34 cellular contexts compared by ENCODE assay signal in the genomic region with DNA sequence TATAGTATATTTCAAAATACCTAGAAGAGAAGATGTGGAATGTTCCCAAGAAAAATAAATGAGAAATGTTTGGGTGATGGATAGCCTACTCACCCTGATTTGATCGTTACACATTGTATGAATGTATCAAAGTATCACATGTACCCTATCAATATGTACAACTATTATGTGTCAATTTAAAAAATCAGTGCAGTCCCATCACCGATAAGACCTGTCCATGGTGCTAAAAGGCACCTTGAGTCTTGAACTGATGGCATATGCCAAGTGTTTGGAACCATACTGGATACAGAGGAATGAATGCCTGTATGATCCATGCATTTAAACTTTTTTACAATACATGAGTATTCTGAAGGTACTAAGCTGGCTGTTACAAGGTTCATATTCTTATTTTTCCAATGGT. TPM values are rescaled to one million over a fixed set of nuclear protein-coding genes. Genes with fewer than 3 reads are reported as not detected.
"Had no signal": no experiment of that assay in that cellular context is flagged by ENCODE, and none has a peak within 500 bp of the region (broad histone marks: within the 10 kb centered on the region; RNA-seq: fewer than 3 reads in every experiment).

No MANE protein-coding gene starts in this region.

- H3K27ac ChIP-seq: adrenal gland, body of pancreas, brain microvascular endothelial cell, breast epithelium, VCaP had no signal

- H3K27me3 ChIP-seq: adrenal gland, body of pancreas, brain microvascular endothelial cell, breast epithelium had no signal

- ATAC-seq: activated CD8-positive, alpha-beta T cell treated with anti-CD3 and anti-CD28 coated beads for 36 hours; activated naive CD4-positive, alpha-beta T cell treated with anti-CD3 and anti-CD28 coated beads, Interleukin-2, amount 50 U/mL, for 72 hours; activated T-cell treated with anti-CD3 and anti-CD28 coated beads, Interleukin-2, amount 50 U/mL, for 4 hours; activated T-cell treated with anti-CD3 and anti-CD28 coated beads, Interleukin-2, amount 50 U/mL, for 72 hours; activated T-helper 17 cell treated with anti-CD3 and anti-CD28 coated beads, Interleukin-2, amount 50 U/mL, for 72 hours; body of pancreas had no signal

- FAIRE-seq: astrocyte, TTC549 had no signal

- H3K4me3 ChIP-seq: adrenal gland, body of pancreas, breast epithelium had no signal

- H3K9me3 ChIP-seq: adrenal gland had no signal

- H3K4me1 ChIP-seq: adrenal gland, body of pancreas, breast epithelium had no signal

- DNase-seq: activated B cell treated with CpG ODN at 0.5 μM for 24 hours; activated CD4-positive, alpha-beta memory T cell treated with anti-CD3 and anti-CD28 coated beads for 36 hours; activated CD4-positive, alpha-beta T cell treated with anti-CD3 and anti-CD28 coated beads for 4 hours; activated CD4-positive, alpha-beta T cell treated with anti-CD3 and anti-CD28 coated beads, Interleukin-2, amount 10 ng/mL, durations not matched to agents 24 days and 14 days; activated CD4-positive, alpha-beta T cell treated with anti-CD3 and anti-CD28 coated beads, Interleukin-2, amount 50 U/mL, for 1 hour; activated CD4-positive, alpha-beta T cell treated with anti-CD3 and anti-CD28 coated beads, Interleukin-2, amount 50 U/mL, for 4 hours; activated CD4-positive, CD25-positive, alpha-beta regulatory T cell treated with anti-CD3 and anti-CD28 coated beads, Interleukin-2, amount 50 U/mL, for 72 hours; activated CD8-positive, alpha-beta memory T cell treated with anti-CD3 and anti-CD28 coated beads, Interleukin-2, amount 50 U/mL, for 4 hours; activated CD8-positive, alpha-beta T cell treated with anti-CD3 and anti-CD28 coated beads for 36 hours; activated effector memory CD4-positive, alpha-beta T cell treated with anti-CD3 and anti-CD28 coated beads, Interleukin-2, amount 50 U/mL, for 16 hours; activated gamma-delta T cell treated with Interleukin-2 at 50 U/mL for 16 hours; activated naive CD4-positive, alpha-beta T cell; activated naive CD4-positive, alpha-beta T cell treated with anti-CD3 and anti-CD28 coated beads for 36 hours; activated naive CD4-positive, alpha-beta T cell treated with anti-CD3 and anti-CD28 coated beads, Interleukin-2, amount 50 U/mL, for 16 hours; activated naive CD8-positive, alpha-beta T cell treated with anti-CD3 and anti-CD28 coated beads for 36 hours; activated T-cell treated with anti-CD3 and anti-CD28 coated beads for 4 hours; activated T-cell treated with anti-CD3 and anti-CD28 coated beads, Interleukin-2, amount 50 U/mL, for 1 hour; activated T-cell treated with anti-CD3 and anti-CD28 coated beads, Interleukin-2, amount 50 U/mL, for 4 hours; activated T-cell treated with anti-CD3 and anti-CD28 coated beads, Interleukin-2, amount 50 U/mL, for 72 hours; adrenal gland; amniotic stem cell; aorta; body of pancreas; brain microvascular endothelial cell; central memory CD4-positive, alpha-beta T cell; T-helper 2 cell; T-helper 9 cell had no signal

- H3K36me3 ChIP-seq: adrenal gland, brain microvascular endothelial cell, breast epithelium had no signal

RNA-seq across cellular contexts. Expression of a gene that starts 50.2 kb away (rescaled TPM):
- total RNA-seq: activated T-helper 1 cell treated with anti-CD3 and anti-CD28 coated beads, Interleukin-12 subunit alpha, Interleukin-12 subunit beta, Interleukin-2, Interleukin-4 antibody, amounts not matched to agents 30 ng/mL and 10 ng/mL and 1 ng/mL, durations not matched to agents 14 hours and 24 hours and 36 hours; astrocyte had no signal
